Comparison of ENCODE assay signal across 1 cellular context in the genomic region with DNA sequence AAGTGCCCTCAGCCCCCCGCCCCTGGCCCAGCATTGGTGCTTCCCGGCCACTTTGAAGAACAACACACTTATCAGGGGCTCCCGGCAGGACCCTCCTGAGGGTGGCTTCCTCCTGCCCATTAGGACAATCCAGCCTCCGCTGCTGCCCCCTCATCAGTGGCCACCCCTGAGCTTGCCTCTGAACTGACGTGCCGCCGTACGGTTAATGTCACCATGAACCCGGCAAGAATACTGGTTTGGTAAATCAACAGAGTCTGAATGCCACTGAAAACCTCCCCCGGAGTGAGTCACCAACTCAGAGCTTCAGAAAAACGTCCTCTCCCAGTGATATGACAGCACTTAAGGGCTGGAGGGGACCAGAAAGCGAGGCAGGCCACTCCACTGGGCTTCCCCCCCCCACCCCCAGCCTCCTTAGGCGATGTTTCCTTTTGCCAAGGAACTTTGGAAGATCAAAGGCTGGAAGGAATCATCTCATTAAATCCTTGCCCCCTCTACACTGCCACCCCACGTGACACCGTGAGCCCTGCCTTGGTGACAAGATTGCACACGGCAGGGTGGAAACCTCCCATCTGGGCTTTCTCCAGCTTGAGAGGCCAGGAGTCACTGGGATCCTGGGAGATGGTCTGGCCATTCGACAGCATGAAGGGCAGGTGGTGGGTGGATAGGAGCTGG.
TF ChIP-seq lines count a peak whose summit lies in the region.

No MANE protein-coding gene starts in this region.

TF ChIP-seq in K562, 482 proteins besides CTCF, POLR2A, EP300 and RAD21 (continued from another document):
- TF ChIP-seq, protein P1, sequence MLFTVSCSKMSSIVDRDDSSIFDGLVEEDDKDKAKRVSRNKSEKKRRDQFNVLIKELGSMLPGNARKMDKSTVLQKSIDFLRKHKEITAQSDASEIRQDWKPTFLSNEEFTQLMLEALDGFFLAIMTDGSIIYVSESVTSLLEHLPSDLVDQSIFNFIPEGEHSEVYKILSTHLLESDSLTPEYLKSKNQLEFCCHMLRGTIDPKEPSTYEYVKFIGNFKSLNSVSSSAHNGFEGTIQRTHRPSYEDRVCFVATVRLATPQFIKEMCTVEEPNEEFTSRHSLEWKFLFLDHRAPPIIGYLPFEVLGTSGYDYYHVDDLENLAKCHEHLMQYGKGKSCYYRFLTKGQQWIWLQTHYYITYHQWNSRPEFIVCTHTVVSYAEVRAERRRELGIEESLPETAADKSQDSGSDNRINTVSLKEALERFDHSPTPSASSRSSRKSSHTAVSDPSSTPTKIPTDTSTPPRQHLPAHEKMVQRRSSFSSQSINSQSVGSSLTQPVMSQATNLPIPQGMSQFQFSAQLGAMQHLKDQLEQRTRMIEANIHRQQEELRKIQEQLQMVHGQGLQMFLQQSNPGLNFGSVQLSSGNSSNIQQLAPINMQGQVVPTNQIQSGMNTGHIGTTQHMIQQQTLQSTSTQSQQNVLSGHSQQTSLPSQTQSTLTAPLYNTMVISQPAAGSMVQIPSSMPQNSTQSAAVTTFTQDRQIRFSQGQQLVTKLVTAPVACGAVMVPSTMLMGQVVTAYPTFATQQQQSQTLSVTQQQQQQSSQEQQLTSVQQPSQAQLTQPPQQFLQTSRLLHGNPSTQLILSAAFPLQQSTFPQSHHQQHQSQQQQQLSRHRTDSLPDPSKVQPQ (CRISPR knock-in tag; IDR thresholded peaks at IDR 0.05; ENCODE audit: borderline replicate concordance): no peak
- TF ChIP-seq HDAC3 (IDR thresholded peaks at IDR 0.05; ENCODE audit: borderline replicate concordance, partially characterized antibody): no peak
- TF ChIP-seq MCM7 (IDR thresholded peaks at IDR 0.05): no peak
- TF ChIP-seq ZNF436 (CRISPR knock-in tag; IDR thresholded peaks at IDR 0.05): no peak
- TF ChIP-seq ZNF253 (CRISPR knock-in tag; conservative IDR thresholded peaks at IDR 0.05): no peak
- TF ChIP-seq, protein P2, sequence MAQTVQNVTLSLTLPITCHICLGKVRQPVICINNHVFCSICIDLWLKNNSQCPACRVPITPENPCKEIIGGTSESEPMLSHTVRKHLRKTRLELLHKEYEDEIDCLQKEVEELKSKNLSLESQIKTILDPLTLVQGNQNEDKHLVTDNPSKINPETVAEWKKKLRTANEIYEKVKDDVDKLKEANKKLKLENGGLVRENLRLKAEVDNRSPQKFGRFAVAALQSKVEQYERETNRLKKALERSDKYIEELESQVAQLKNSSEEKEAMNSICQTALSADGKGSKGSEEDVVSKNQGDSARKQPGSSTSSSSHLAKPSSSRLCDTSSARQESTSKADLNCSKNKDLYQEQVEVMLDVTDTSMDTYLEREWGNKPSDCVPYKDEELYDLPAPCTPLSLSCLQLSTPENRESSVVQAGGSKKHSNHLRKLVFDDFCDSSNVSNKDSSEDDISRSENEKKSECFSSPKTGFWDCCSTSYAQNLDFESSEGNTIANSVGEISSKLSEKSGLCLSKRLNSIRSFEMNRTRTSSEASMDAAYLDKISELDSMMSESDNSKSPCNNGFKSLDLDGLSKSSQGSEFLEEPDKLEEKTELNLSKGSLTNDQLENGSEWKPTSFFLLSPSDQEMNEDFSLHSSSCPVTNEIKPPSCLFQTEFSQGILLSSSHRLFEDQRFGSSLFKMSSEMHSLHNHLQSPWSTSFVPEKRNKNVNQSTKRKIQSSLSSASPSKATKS (CRISPR knock-in tag; IDR thresholded peaks at IDR 0.05): no peak
- TF ChIP-seq ARID1B (IDR thresholded peaks at IDR 0.05): peak; percentile 68
- TF ChIP-seq, protein P3, sequence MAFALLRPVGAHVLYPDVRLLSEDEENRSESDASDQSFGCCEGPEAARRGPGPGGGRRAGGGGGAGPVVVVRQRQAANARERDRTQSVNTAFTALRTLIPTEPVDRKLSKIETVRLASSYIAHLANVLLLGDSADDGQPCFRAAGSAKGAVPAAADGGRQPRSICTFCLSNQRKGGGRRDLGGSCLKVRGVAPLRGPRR (CRISPR knock-in tag; IDR thresholded peaks at IDR 0.05): no peak
- TF ChIP-seq, protein P4, sequence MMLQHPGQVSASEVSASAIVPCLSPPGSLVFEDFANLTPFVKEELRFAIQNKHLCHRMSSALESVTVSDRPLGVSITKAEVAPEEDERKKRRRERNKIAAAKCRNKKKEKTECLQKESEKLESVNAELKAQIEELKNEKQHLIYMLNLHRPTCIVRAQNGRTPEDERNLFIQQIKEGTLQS (IDR thresholded peaks at IDR 0.05): peak; percentile 76
- TF ChIP-seq, protein P4 (CRISPR knock-in tag; conservative IDR thresholded peaks at IDR 0.05): no peak
- TF ChIP-seq STAT5B (CRISPR knock-in tag; IDR thresholded peaks at IDR 0.05): no peak
- no peak for TF ChIP-seq PHF21A (IDR thresholded peaks at IDR 0.05; ENCODE audit: borderline replicate concordance, low read depth)
- TF ChIP-seq, protein P5, sequence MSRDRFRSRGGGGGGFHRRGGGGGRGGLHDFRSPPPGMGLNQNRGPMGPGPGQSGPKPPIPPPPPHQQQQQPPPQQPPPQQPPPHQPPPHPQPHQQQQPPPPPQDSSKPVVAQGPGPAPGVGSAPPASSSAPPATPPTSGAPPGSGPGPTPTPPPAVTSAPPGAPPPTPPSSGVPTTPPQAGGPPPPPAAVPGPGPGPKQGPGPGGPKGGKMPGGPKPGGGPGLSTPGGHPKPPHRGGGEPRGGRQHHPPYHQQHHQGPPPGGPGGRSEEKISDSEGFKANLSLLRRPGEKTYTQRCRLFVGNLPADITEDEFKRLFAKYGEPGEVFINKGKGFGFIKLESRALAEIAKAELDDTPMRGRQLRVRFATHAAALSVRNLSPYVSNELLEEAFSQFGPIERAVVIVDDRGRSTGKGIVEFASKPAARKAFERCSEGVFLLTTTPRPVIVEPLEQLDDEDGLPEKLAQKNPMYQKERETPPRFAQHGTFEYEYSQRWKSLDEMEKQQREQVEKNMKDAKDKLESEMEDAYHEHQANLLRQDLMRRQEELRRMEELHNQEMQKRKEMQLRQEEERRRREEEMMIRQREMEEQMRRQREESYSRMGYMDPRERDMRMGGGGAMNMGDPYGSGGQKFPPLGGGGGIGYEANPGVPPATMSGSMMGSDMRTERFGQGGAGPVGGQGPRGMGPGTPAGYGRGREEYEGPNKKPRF (IDR thresholded peaks at IDR 0.05; ENCODE audit: low read depth, low read length): no peak
- TF ChIP-seq ZZZ3 (IDR thresholded peaks at IDR 0.05): no peak
- TF ChIP-seq ZNF785 (CRISPR knock-in tag; IDR thresholded peaks at IDR 0.05): no peak
- 0 out of 2 replicates have a peak, but pooled peaks have one; percentile 18 for TF ChIP-seq HMBOX1 (IDR thresholded peaks at IDR 0.05)
- no peak for TF ChIP-seq CREB3L1 (IDR thresholded peaks at IDR 0.05; ENCODE audit: borderline replicate concordance, low read depth)
- TF ChIP-seq SAFB2 (IDR thresholded peaks at IDR 0.05; ENCODE audit: borderline replicate concordance, low read depth, low read length, severe bottlenecking): no peak
- no peak for TF ChIP-seq ZNF408 (CRISPR knock-in tag; IDR thresholded peaks at IDR 0.05; ENCODE audit: low read depth)
- no peak for TF ChIP-seq ZC3H11A (IDR thresholded peaks at IDR 0.05; ENCODE audit: low read depth, low read length)
- TF ChIP-seq ILK (tag; IDR thresholded peaks at IDR 0.05; ENCODE audit: borderline replicate concordance, low read depth): no peak
- no peak for TF ChIP-seq HDAC8 (tag; IDR thresholded peaks at IDR 0.05)
- TF ChIP-seq, protein P6, sequence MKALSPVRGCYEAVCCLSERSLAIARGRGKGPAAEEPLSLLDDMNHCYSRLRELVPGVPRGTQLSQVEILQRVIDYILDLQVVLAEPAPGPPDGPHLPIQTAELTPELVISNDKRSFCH (CRISPR knock-in tag; IDR thresholded peaks at IDR 0.05): no peak
- TF ChIP-seq, protein P6 (tag; IDR thresholded peaks at IDR 0.05): no peak
- no peak for TF ChIP-seq NUFIP1 (IDR thresholded peaks at IDR 0.05; ENCODE audit: partially characterized antibody)
